Comparison of ENCODE assay signal across 15 cellular contexts in the genomic region with DNA sequence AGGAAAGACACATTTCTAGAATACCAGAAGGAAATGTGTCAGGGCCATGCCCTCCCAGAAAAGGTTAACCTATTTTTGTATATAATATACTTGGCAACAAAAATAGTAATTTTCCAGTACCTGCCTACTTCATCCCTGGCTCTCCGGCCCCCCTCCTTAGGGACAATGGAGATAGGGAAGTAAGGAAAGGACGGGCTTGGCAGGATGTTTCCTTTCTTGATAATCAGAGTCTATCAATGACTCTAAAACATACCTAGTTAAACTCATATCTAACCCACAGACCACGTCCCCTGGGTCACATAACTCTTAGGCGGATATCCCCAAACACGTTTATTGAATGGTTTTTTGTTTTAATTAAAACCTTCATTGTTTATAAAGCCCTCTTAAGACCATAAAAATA. TPM values are rescaled to one million over a fixed set of nuclear protein-coding genes. Genes with fewer than 3 reads are reported as not detected.
DNase-seq lines count a peak whose midpoint lies in the region; ATAC-seq and TF ChIP-seq lines count a peak whose summit lies in the region.
"Had no signal": no experiment of that assay in that cellular context is flagged by ENCODE, and none has a peak within 500 bp of the region (broad histone marks: within the 10 kb centered on the region; RNA-seq: fewer than 3 reads in every experiment).

No MANE protein-coding gene starts in this region.

- POLR2A ChIA-PET in CD8-positive, alpha-beta memory T cell (lab: Charles Lee): no interaction called here

- H2AFZ ChIP-seq in mesenchymal stem cell (ENCODE audit: low read depth, low read length) (no peak overlapping the region), MM.1S (ENCODE audit: low read length) (no peak overlapping the region), neural progenitor cell (replicated peaks) (no peak overlapping the region)

- H3F3A ChIP-seq in MM.1S (ENCODE audit: insufficient read depth, low read length): peaks cover 10% of the 10 kb centered on the region; the same call in 1 of the 2 replicates
- peaks cover 18% of the 10 kb centered on the region for H3F3A ChIP-seq in neural progenitor cell (ENCODE audit: low read depth)

- no peak overlapping the region for H3K23ac ChIP-seq in mesenchymal stem cell (ENCODE audit: low read length in 2 of 2)

- H3K27ac ChIP-seq in BLaER1 treated with 17β-estradiol and CSF1 and Interleukin-3, amounts not matched to agents 10 nM and 100 nM: peak overlapping the region in 4 of 11 experiments; percentile 86 to 93 (median 88); a peak in 7 of 22 replicates
- H3K27ac ChIP-seq in CD8-positive, alpha-beta memory T cell (ENCODE audit: low read depth, low read length): no peak overlapping the region
- H3K27ac ChIP-seq in mesenchymal stem cell (ENCODE audit: low read length, poor library complexity, severe bottlenecking) (no peak overlapping the region), MM.1S (ENCODE audit: low read length) (no peak overlapping the region), neural progenitor cell (no peak overlapping the region)
- H3K27ac ChIP-seq: gastroesophageal sphincter had no signal

- no peaks in the 10 kb centered on the region; a peak in 1 of 22 replicates for H3K27me3 ChIP-seq in BLaER1 treated with 17β-estradiol and CSF1 and Interleukin-3, amounts not matched to agents 10 nM and 100 nM
- H3K27me3 ChIP-seq in CD8-positive, alpha-beta memory T cell (ENCODE audit: insufficient read depth, low read length, poor library complexity, severe bottlenecking): no peaks in the 10 kb centered on the region
- H3K27me3 ChIP-seq in mesenchymal stem cell (ENCODE audit: control insufficient read depth in 1 of 2, insufficient read depth in 1 of 2, low read length in 2 of 2) (no peaks in the 10 kb centered on the region), MM.1S (replicated peaks; ENCODE audit: insufficient read depth, low read length) (no peaks in the 10 kb centered on the region), neural progenitor cell (no peaks in the 10 kb centered on the region)
- H3K27me3 ChIP-seq: BE2C, gastroesophageal sphincter, tibial nerve had no signal

- H3K9ac ChIP-seq in BLaER1 treated with 17β-estradiol and CSF1 and Interleukin-3, amounts not matched to agents 10 nM and 100 nM: peak overlapping the region in 6 of 11 experiments; percentile 8 to 83 (median 44); a peak in 7 of 22 replicates
- H3K9ac ChIP-seq in mesenchymal stem cell (ENCODE audit: low read length) (peak overlapping the region; percentile 51), MM.1S (ENCODE audit: low read length) (no peak overlapping the region), neural progenitor cell (no peak overlapping the region)

- CTCF ChIA-PET in CD8-positive, alpha-beta memory T cell (lab: Charles Lee): interaction anchor here (1.3 to 3.5 kb wide), 7 partner anchors 12 to 121 kb away, joined by 3 to 29 read pairs (median 6); partner anchors contain the start of gene UQCC2

- no peak overlapping the region for H2BK120ac ChIP-seq in mesenchymal stem cell (ENCODE audit: low read depth, low read length)

- H3K4me2 ChIP-seq in BLaER1 treated with 17β-estradiol and CSF1 and Interleukin-3, amounts not matched to agents 10 nM and 100 nM: peak overlapping the region; percentile 47 to 99 (median 94); a peak in 21 of 22 replicates
- H3K4me2 ChIP-seq in mesenchymal stem cell (ENCODE audit: low read length, poor library complexity, severe bottlenecking) (no peak overlapping the region), MM.1S (ENCODE audit: low read depth, low read length) (no peak overlapping the region), neural progenitor cell (no peak overlapping the region)
- H3K4me2 ChIP-seq: smooth muscle cell had no signal

- H3K79me2 ChIP-seq in MM.1S (ENCODE audit: low read length): peaks cover 8% of the 10 kb centered on the region
- peaks cover 6% of the 10 kb centered on the region for H3K79me2 ChIP-seq in neural progenitor cell (ENCODE audit: low read depth)

- 97% methylated on average over 3 of the region's 5 CpGs for WGBS in mesenchymal stem cell

- no peak overlapping the region for H4K8ac ChIP-seq in mesenchymal stem cell (ENCODE audit: low read length)

- peak; percentile 41 for ATAC-seq in activated T-helper 17 cell treated with anti-CD3 and anti-CD28 coated beads, Interleukin-2, amount 50 U/mL, for 72 hours (replicated peaks)
- ATAC-seq: gastroesophageal sphincter had no signal

- H4K20me1 ChIP-seq in BLaER1 treated with 17β-estradiol and CSF1 and Interleukin-3, amounts not matched to agents 10 nM and 100 nM: peaks cover 0 to 73% (median 33%) of the 10 kb centered on the region in 11 experiments; a peak in 14 of 22 replicates
- H4K20me1 ChIP-seq in MM.1S (ENCODE audit: insufficient read depth, low read length): no peaks in the 10 kb centered on the region
- H4K20me1 ChIP-seq in neural progenitor cell (ENCODE audit: low read depth): peaks cover 26% of the 10 kb centered on the region

- H3K14ac ChIP-seq in mesenchymal stem cell (ENCODE audit: low read length in 2 of 2): no peak overlapping the region

- H3K27me3 Mint-ChIP-seq in CD8-positive, alpha-beta memory T cell: no peaks in the 10 kb centered on the region
- no peaks in the 10 kb centered on the region for H3K27me3 Mint-ChIP-seq in activated T-helper 17 cell treated with anti-CD3 and anti-CD28 coated beads, Interleukin-2, amount 50 U/mL, for 72 hours
- H3K27me3 Mint-ChIP-seq in neural progenitor cell (ENCODE audit: insufficient read depth, low read depth): peaks cover 2% of the 10 kb centered on the region

- H3K9me3 Mint-ChIP-seq in CD8-positive, alpha-beta memory T cell: no peaks in the 10 kb centered on the region
- no peaks in the 10 kb centered on the region for H3K9me3 Mint-ChIP-seq in activated T-helper 17 cell treated with anti-CD3 and anti-CD28 coated beads, Interleukin-2, amount 50 U/mL, for 72 hours
- no peaks in the 10 kb centered on the region for H3K9me3 Mint-ChIP-seq in neural progenitor cell

- H3K4ac ChIP-seq in mesenchymal stem cell (ENCODE audit: low read depth in 1 of 2, low read length in 2 of 2): no peak overlapping the region

- H4K91ac ChIP-seq in mesenchymal stem cell (ENCODE audit: low read length): no peak overlapping the region

- TF ChIP-seq CTCF in MM.1S (IDR thresholded peaks at IDR 0.05; ENCODE audit: low read length): no peak
- TF ChIP-seq CTCF in neural progenitor cell (IDR thresholded peaks at IDR 0.05): no peak

- DNase-seq in CD8-positive, alpha-beta memory T cell: no peak
- DNase-seq in mesenchymal stem cell (no peak), MM.1S (no peak), neural progenitor cell (ENCODE audit: low spot score) (no peak), NCI-H1694 treated with DMSO at 0.1 percent for 48 hours (lab: John Stamatoyannopoulos, UW) (no peak), OCI-M2 (lab: John Stamatoyannopoulos, UW; ENCODE audit: unreplicated experiment) (no peak)
- DNase-seq: cortex of kidney, NCI-H2081 treated with DMSO at 0.1 percent for 48 hours had no signal

- H2AK5ac ChIP-seq in mesenchymal stem cell (ENCODE audit: low read length, severe bottlenecking): no peak overlapping the region

- no peaks in the 10 kb centered on the region for H3K9me3 ChIP-seq in BLaER1 treated with 17β-estradiol and CSF1 and Interleukin-3, amounts not matched to agents 10 nM and 100 nM (replicated peaks in 1 of 11)
- H3K9me3 ChIP-seq in CD8-positive, alpha-beta memory T cell (ENCODE audit: low read length): no peaks in the 10 kb centered on the region
- H3K9me3 ChIP-seq in mesenchymal stem cell (ENCODE audit: control insufficient read depth, low read length) (no peaks in the 10 kb centered on the region), MM.1S (replicated peaks; ENCODE audit: insufficient read depth, low read length) (no peaks in the 10 kb centered on the region), neural progenitor cell (ENCODE audit: low read depth) (no peaks in the 10 kb centered on the region)
- H3K9me3 ChIP-seq: BE2C, gastroesophageal sphincter, tibial nerve had no signal

- no peak overlapping the region for H3K4me3 Mint-ChIP-seq in CD8-positive, alpha-beta memory T cell
- H3K4me3 Mint-ChIP-seq in activated T-helper 17 cell treated with anti-CD3 and anti-CD28 coated beads, Interleukin-2, amount 50 U/mL, for 72 hours: peak overlapping the region; percentile 48
- no peak overlapping the region for H3K4me3 Mint-ChIP-seq in neural progenitor cell

- no peaks in the 10 kb centered on the region for H3K9me2 ChIP-seq in MM.1S (replicated peaks; ENCODE audit: insufficient read depth, low read length)

- peaks cover 0 to 35% (median 7%) of the 10 kb centered on the region in 11 experiments; a peak in 12 of 22 replicates for H3K36me3 ChIP-seq in BLaER1 treated with 17β-estradiol and CSF1 and Interleukin-3, amounts not matched to agents 10 nM and 100 nM
- H3K36me3 ChIP-seq in CD8-positive, alpha-beta memory T cell (ENCODE audit: insufficient read depth, low read length): peaks cover 9% of the 10 kb centered on the region
- peaks cover 50 to 85% of the 10 kb centered on the region in 2 experiments for H3K36me3 ChIP-seq in mesenchymal stem cell (ENCODE audit: control insufficient read depth in 1 of 2, insufficient read depth in 2 of 2, low read depth in 1 of 2, low read length in 2 of 2)
- peaks cover 5% of the 10 kb centered on the region; the same call in 1 of the 2 replicates for H3K36me3 ChIP-seq in MM.1S (replicated peaks; ENCODE audit: insufficient read depth, low read length)
- H3K36me3 ChIP-seq in neural progenitor cell: peaks cover 7% of the 10 kb centered on the region

- peaks cover 30 to 36% (median 36%) of the 10 kb centered on the region in 3 donors for H3K4me1 Mint-ChIP-seq in CD8-positive, alpha-beta memory T cell
- H3K4me1 Mint-ChIP-seq in activated T-helper 17 cell treated with anti-CD3 and anti-CD28 coated beads, Interleukin-2, amount 50 U/mL, for 72 hours: peaks cover 44% of the 10 kb centered on the region
- H3K4me1 Mint-ChIP-seq in neural progenitor cell: peaks cover 7% of the 10 kb centered on the region

- no peak overlapping the region for H3K4me3 ChIP-seq in BLaER1 treated with 17β-estradiol and CSF1 and Interleukin-3, amounts not matched to agents 10 nM and 100 nM
- H3K4me3 ChIP-seq in CD8-positive, alpha-beta memory T cell (ENCODE audit: low read length): no peak overlapping the region
- H3K4me3 ChIP-seq in mesenchymal stem cell (ENCODE audit: insufficient read depth in 1 of 2, low read depth in 1 of 2, low read length in 2 of 2): no peak overlapping the region
- no peak overlapping the region for H3K4me3 ChIP-seq in MM.1S (ENCODE audit: low read length)
- no peak overlapping the region for H3K4me3 ChIP-seq in neural progenitor cell
- H3K4me3 ChIP-seq: gastroesophageal sphincter, smooth muscle cell, tibial nerve had no signal

- peaks cover under 1 to 58% (median 4%) of the 10 kb centered on the region in 3 donors for H3K36me3 Mint-ChIP-seq in CD8-positive, alpha-beta memory T cell
- H3K36me3 Mint-ChIP-seq in activated T-helper 17 cell treated with anti-CD3 and anti-CD28 coated beads, Interleukin-2, amount 50 U/mL, for 72 hours (ENCODE audit: low read depth): peaks cover 83% of the 10 kb centered on the region
- peaks cover 9% of the 10 kb centered on the region for H3K36me3 Mint-ChIP-seq in neural progenitor cell

- no peak overlapping the region for H3K18ac ChIP-seq in mesenchymal stem cell (ENCODE audit: low read depth in 1 of 2, low read length in 2 of 2)

- H2BK5ac ChIP-seq in mesenchymal stem cell (ENCODE audit: low read depth, low read length, poor library complexity, severe bottlenecking): no peak overlapping the region

- peaks cover 60 to 81% (median 69%) of the 10 kb centered on the region in 10 experiments for H3K4me1 ChIP-seq in BLaER1 treated with 17β-estradiol and CSF1 and Interleukin-3, amounts not matched to agents 10 nM and 100 nM
- peaks cover 41% of the 10 kb centered on the region for H3K4me1 ChIP-seq in CD8-positive, alpha-beta memory T cell (ENCODE audit: insufficient read depth, low read length)
- H3K4me1 ChIP-seq in mesenchymal stem cell (ENCODE audit: control insufficient read depth, insufficient read depth, low read depth, low read length): peaks cover 21% of the 10 kb centered on the region
- H3K4me1 ChIP-seq in MM.1S (ENCODE audit: low read length): no peaks in the 10 kb centered on the region
- H3K4me1 ChIP-seq in neural progenitor cell: no peaks in the 10 kb centered on the region

- no peak overlapping the region for H2BK15ac ChIP-seq in mesenchymal stem cell (ENCODE audit: low read depth, poor library complexity, severe bottlenecking)

- H3K27ac Mint-ChIP-seq in CD8-positive, alpha-beta memory T cell: peak overlapping the region in 5 of 8 donors; percentile 70 to 94 (median 77)
- peak overlapping the region; percentile 77 for H3K27ac Mint-ChIP-seq in activated T-helper 17 cell treated with anti-CD3 and anti-CD28 coated beads, Interleukin-2, amount 50 U/mL, for 72 hours
- H3K27ac Mint-ChIP-seq in neural progenitor cell: no peak overlapping the region

- no peak overlapping the region for H2BK12ac ChIP-seq in mesenchymal stem cell (ENCODE audit: low read length in 2 of 2)

- peaks cover 39% of the 10 kb centered on the region for H3K79me1 ChIP-seq in mesenchymal stem cell (replicated peaks; ENCODE audit: low read length, poor library complexity, severe bottlenecking)

RNA-seq across cellular contexts. Expression of gene UQCC2, which starts 11.8 kb away (rescaled TPM):
- total RNA-seq in CD8-positive, alpha-beta memory T cell: 100 to 1,000 TPM; 150 to 157 TPM
- polyA plus RNA-seq in CD8-positive, alpha-beta memory T cell: 46.7 TPM
- 100 to 1,000 TPM in 1 of 2 donors, 10 to 100 TPM in 1; 65.5 to 112 TPM for total RNA-seq in activated T-helper 17 cell treated with anti-CD3 and anti-CD28 coated beads, Interleukin-2, amount 50 U/mL, for 72 hours
- polyA plus RNA-seq in mesenchymal stem cell (2013, experiment 1 of 2): 101 TPM
- polyA plus RNA-seq in mesenchymal stem cell (2013, experiment 2 of 2): 111 TPM
- 47.7 and 95.9 TPM in 2 replicates for total RNA-seq in neural progenitor cell (ENCODE audit: low replicate concordance)

RNA-seq across cellular contexts. Expression of gene IP6K3, which starts 47.0 kb away (rescaled TPM):
- total RNA-seq in CD8-positive, alpha-beta memory T cell: not detected
- not detected for polyA plus RNA-seq in CD8-positive, alpha-beta memory T cell
- not detected for total RNA-seq in activated T-helper 17 cell treated with anti-CD3 and anti-CD28 coated beads, Interleukin-2, amount 50 U/mL, for 72 hours
- 6.7 TPM for polyA plus RNA-seq in mesenchymal stem cell (2013, experiment 1 of 2)
- 6.5 TPM for polyA plus RNA-seq in mesenchymal stem cell (2013, experiment 2 of 2)
- total RNA-seq in neural progenitor cell (ENCODE audit: low replicate concordance): 2.9 and 4.6 TPM in 2 replicates
- total RNA-seq: SK-MEL-5 had no signal

Comparison
In these comparisons a context has a peak if more than half of its experiments do, and no peak if none do; other contexts are left out.
1. H3K4me2 ChIP-seq: peak in BLaER1 treated with 17β-estradiol and CSF1 and Interleukin-3, amounts not matched to agents 10 nM and 100 nM (11 of 11); none in mesenchymal stem cell (single experiment), MM.1S (single experiment) and neural progenitor cell (single experiment).
2. H3K9ac ChIP-seq: peak in BLaER1 treated with 17β-estradiol and CSF1 and Interleukin-3, amounts not matched to agents 10 nM and 100 nM (6 of 11) and mesenchymal stem cell (single experiment); none in MM.1S (single experiment) and neural progenitor cell (single experiment).